In genomic region chr3:141049681-141050080, GRCh38 we compare ENCODE assay signal across 11 cellular contexts. TPM values are rescaled to one million over a fixed set of nuclear protein-coding genes. Genes with fewer than 3 reads are reported as not detected.
DNase-seq lines count a peak whose midpoint lies in the region; ATAC-seq, FAIRE-seq and TF ChIP-seq lines count a peak whose summit lies in the region.
"Had no signal": no experiment of that assay in that cellular context is flagged by ENCODE, and none has a peak within 500 bp of the region (broad histone marks: within the 10 kb centered on the region; RNA-seq: fewer than 3 reads in every experiment).

No MANE protein-coding gene starts in this region.

- H3K4me3 Mint-ChIP-seq in activated CD8-positive, alpha-beta T cell treated with anti-CD3 and anti-CD28 coated beads for 36 hours: no peak overlapping the region
- H3K4me3 Mint-ChIP-seq: activated B cell treated with CpG ODN at 0.5 μM for 24 hours had no signal

- no peak overlapping the region for H3K4me3 ChIP-seq in small intestine (ENCODE audit: low read depth in 1 of 2, low read length in 2 of 2)
- H3K4me3 ChIP-seq: adrenal gland had no signal

- H3K27me3 Mint-ChIP-seq in activated CD8-positive, alpha-beta T cell treated with anti-CD3 and anti-CD28 coated beads for 36 hours: peaks cover 56% of the 10 kb centered on the region

- CTCF ChIA-PET in activated CD8-positive, alpha-beta T cell treated with anti-CD3 and anti-CD28 coated beads for 36 hours (lab: Charles Lee): interaction anchor here (0.7 to 3.0 kb wide), 16 partner anchors 8 to 148 kb away, joined by 3 to 13 read pairs (median 4); no protein-coding TSS in a partner anchor

- no peaks in the 10 kb centered on the region for H3K9me3 ChIP-seq in small intestine (ENCODE audit: control insufficient read depth, low read depth)
- H3K9me3 ChIP-seq: adrenal gland had no signal

- no peaks in the 10 kb centered on the region for H3K36me3 ChIP-seq in small intestine (ENCODE audit: control insufficient read depth in 2 of 2, insufficient read depth in 2 of 2, low read length in 2 of 2)
- H3K36me3 ChIP-seq: adrenal gland had no signal

- TF ChIP-seq CTCF in activated CD8-positive, alpha-beta T cell treated with anti-CD3 and anti-CD28 coated beads for 36 hours (IDR thresholded peaks at IDR 0.05): peak; percentile 37

- H3K27ac ChIP-seq in small intestine (ENCODE audit: low read depth in 1 of 2, low read length in 1 of 2): no peak overlapping the region
- H3K27ac ChIP-seq: adrenal gland had no signal

- peak; percentile 39 for DNase-seq in DMS53 (lab: John Stamatoyannopoulos, UW)
- no peak for DNase-seq in DMS53 treated with DMSO at 0.1 percent for 48 hours (lab: John Stamatoyannopoulos, UW; ENCODE audit: unreplicated experiment)
- DNase-seq in HTR-8/SVneo (ENCODE audit: insufficient read length, low spot score): peak; percentile 29
- peak; percentile 38 for DNase-seq in activated CD8-positive, alpha-beta T cell treated with anti-CD3 and anti-CD28 coated beads for 36 hours
- peak; percentile 12 for DNase-seq in myocyte (ENCODE audit: low read depth)
- no peak for DNase-seq in effector CD8-positive, alpha-beta T cell (lab: John Stamatoyannopoulos, UW)
- no peak for DNase-seq in central memory CD4-positive, alpha-beta T cell
- no peak for DNase-seq in small intestine
- DNase-seq: activated B cell treated with CpG ODN at 0.5 μM for 24 hours, adrenal gland had no signal

- peak; percentile 55 for ATAC-seq in activated CD8-positive, alpha-beta T cell treated with anti-CD3 and anti-CD28 coated beads for 36 hours
- ATAC-seq: stimulated activated memory B cell treated with anti-CD40 and anti-IgM and Interleukin-4, amounts not matched to agents 10 μg/mL and 1 μg/mL and 100 μg/mL, for 72 hours had no signal

- intact Hi-C loops in activated CD8-positive, alpha-beta T cell treated with anti-CD3 and anti-CD28 coated beads for 36 hours (cut with micrococcal nuclease): no loop called here

- no peaks in the 10 kb centered on the region for H3K36me3 Mint-ChIP-seq in activated CD8-positive, alpha-beta T cell treated with anti-CD3 and anti-CD28 coated beads for 36 hours (ENCODE audit: low read depth)
- H3K36me3 Mint-ChIP-seq: stimulated activated memory B cell treated with anti-CD40 and anti-IgM and Interleukin-4, amounts not matched to agents 10 μg/mL and 1 μg/mL and 100 μg/mL, for 72 hours had no signal

- FAIRE-seq in HTR-8/SVneo (lab: Jason Lieb, UNC) (no peak), small intestine (lab: Jason Lieb, UNC) (no peak)

- H3K4me1 Mint-ChIP-seq in activated CD8-positive, alpha-beta T cell treated with anti-CD3 and anti-CD28 coated beads for 36 hours (ENCODE audit: low read depth): peaks cover 20% of the 10 kb centered on the region

- H3K4me1 ChIP-seq in small intestine (ENCODE audit: control insufficient read depth in 2 of 2, insufficient read depth in 1 of 2, low read depth in 1 of 2, low read length in 1 of 2): no peaks in the 10 kb centered on the region

- WGBS in small intestine, 3 donors: 47 to 55% (median 52%) methylated on average over 2 of the region's 2 CpGs

- POLR2A ChIA-PET in activated CD8-positive, alpha-beta T cell treated with anti-CD3 and anti-CD28 coated beads for 36 hours (lab: Charles Lee): interaction anchor here (0.7 kb wide), 1 partner anchor 50 kb away, joined by 3 read pairs; no protein-coding TSS in a partner anchor

- H3K27me3 ChIP-seq in small intestine (ENCODE audit: control insufficient read depth in 2 of 2, insufficient read depth in 2 of 2, low read length in 2 of 2): peaks cover 19 to 22% of the 10 kb centered on the region in 2 donors

- no peak overlapping the region for H3K27ac Mint-ChIP-seq in activated CD8-positive, alpha-beta T cell treated with anti-CD3 and anti-CD28 coated beads for 36 hours
- H3K27ac Mint-ChIP-seq: activated B cell treated with CpG ODN at 0.5 μM for 24 hours; stimulated activated memory B cell treated with anti-CD40 and anti-IgM and Interleukin-4, amounts not matched to agents 10 μg/mL and 1 μg/mL and 100 μg/mL, for 72 hours had no signal

- H3K9me3 Mint-ChIP-seq in activated CD8-positive, alpha-beta T cell treated with anti-CD3 and anti-CD28 coated beads for 36 hours: no peaks in the 10 kb centered on the region
- H3K9me3 Mint-ChIP-seq: activated B cell treated with CpG ODN at 0.5 μM for 24 hours; stimulated activated memory B cell treated with anti-CD40 and anti-IgM and Interleukin-4, amounts not matched to agents 10 μg/mL and 1 μg/mL and 100 μg/mL, for 72 hours had no signal

RNA-seq across cellular contexts. Expression of gene SPSB4, which starts 1.5 kb away (rescaled TPM):
- total RNA-seq in activated CD8-positive, alpha-beta T cell treated with anti-CD3 and anti-CD28 coated beads for 36 hours: not detected
- total RNA-seq in myocyte: 0.88 and 1.4 TPM in 2 replicates
- 0.25 TPM for polyA plus RNA-seq in myocyte (2012)
- polyA plus RNA-seq in small intestine: under 1 TPM in 1 of 3 donors, not detected in 2; 0.27 TPM
- total RNA-seq: activated B cell treated with CpG ODN at 0.5 μM for 24 hours had no signal

Comparison
In these comparisons a context has a peak if more than half of its experiments do, and no peak if none do; other contexts are left out.
1. DNase-seq: peak in DMS53 (single experiment), HTR-8/SVneo (single experiment), activated CD8-positive, alpha-beta T cell treated with anti-CD3 and anti-CD28 coated beads for 36 hours (single experiment) and myocyte (single experiment); none in DMS53 treated with DMSO at 0.1 percent for 48 hours (single experiment), effector CD8-positive, alpha-beta T cell (single experiment), central memory CD4-positive, alpha-beta T cell (single experiment) and small intestine (single experiment).